8 cellular contexts compared by ENCODE assay signal in genomic region chr4:3074846-3075651, GRCh38. TPM values are rescaled to one million over a fixed set of nuclear protein-coding genes. Genes with fewer than 3 reads are reported as not detected.
DNase-seq lines count a peak whose midpoint lies in the region; ATAC-seq and TF ChIP-seq lines count a peak whose summit lies in the region.

No MANE protein-coding gene starts in this region.

- H3K27me3 ChIP-seq in HUES48 (ENCODE audit: control insufficient read depth, insufficient read depth, low read length): no peaks in the 10 kb centered on the region
- H3K27me3 ChIP-seq in Panc1 (ENCODE audit: control insufficient read depth, insufficient read depth, low read length): no peaks in the 10 kb centered on the region
- H3K27me3 ChIP-seq in neuron (ENCODE audit: insufficient read depth, low read length): no peaks in the 10 kb centered on the region
- H3K27me3 ChIP-seq in tibial nerve: no peaks in the 10 kb centered on the region

- in situ Hi-C loops in Panc1 (cut with HindIII; ENCODE audit: low pct_unique_long_range_greater_than_20kb, low sequenced_read_pairs): no loop called here

- TF ChIP-seq POLR2A in GM18505 (IDR thresholded peaks at IDR 0.05; ENCODE audit: borderline replicate concordance, extremely low read depth, insufficient read depth, insufficient read length) (peak; percentile 81), tibial nerve (IDR thresholded peaks at IDR 0.05) (peak; percentile 8 to 47)

- H3K36me3 ChIP-seq in HUES48 (ENCODE audit: control insufficient read depth, insufficient read depth, low read length) (no peaks in the 10 kb centered on the region), Panc1 (ENCODE audit: control insufficient read depth, insufficient read depth, low read length) (no peaks in the 10 kb centered on the region), neuron (ENCODE audit: insufficient read depth, low read length) (no peaks in the 10 kb centered on the region), tibial nerve (peaks cover 0 to 3% (median 0%) of the 10 kb centered on the region in 3 donors)

- no peak for TF ChIP-seq CTCF in Panc1 (IDR thresholded peaks at IDR 0.05)
- TF ChIP-seq CTCF in fibroblast of the aortic adventitia (IDR thresholded peaks at IDR 0.05; ENCODE audit: insufficient read depth, low read length): no peak
- TF ChIP-seq CTCF in tibial nerve (IDR thresholded peaks at IDR 0.05): no peak

- ATAC-seq in GM18505 (IDR thresholded peaks at IDR 0.05; ENCODE audit: unreplicated experiment) (no peak), Panc1 (peak; percentile 52)

- no peak for DNase-seq in Panc1 (ENCODE audit: low read depth, low spot score)
- peak; percentile 16 for DNase-seq in activated T-helper 9 cell treated with anti-CD3 and anti-CD28 coated beads, Interleukin-2, amount 50 U/mL, for 16 hours (ENCODE audit: low read depth)
- DNase-seq in fibroblast of the aortic adventitia (ENCODE audit: low read depth): no peak
- no peak for DNase-seq in tibial nerve (ENCODE audit: low spot score in 2 of 2)
- DNase-seq in cerebellar nuclear complex (lab: John Stamatoyannopoulos, UW): no peak

- POLR2A ChIA-PET in Panc1 (lab: Charles Lee): interaction anchor here (0.6 kb wide), 1 partner anchor 214 kb away, joined by 10 read pairs; no protein-coding TSS in a partner anchor

- peak in 1 of 2 donors; percentile 68 for TF ChIP-seq EP300 in tibial nerve (IDR thresholded peaks at IDR 0.05)

- peaks cover 11% of the 10 kb centered on the region; the same call in 1 of the 2 replicates for H3K4me1 ChIP-seq in HUES48 (ENCODE audit: control insufficient read depth, insufficient read depth, low read length)
- H3K4me1 ChIP-seq in Panc1 (ENCODE audit: control insufficient read depth, insufficient read depth, low read length): peaks cover 11% of the 10 kb centered on the region; the same call in 1 of the 2 replicates
- H3K4me1 ChIP-seq in neuron (ENCODE audit: insufficient read depth, low read length): peaks cover 23% of the 10 kb centered on the region
- H3K4me1 ChIP-seq in tibial nerve: peaks cover 0 to 45% (median 19%) of the 10 kb centered on the region in 4 donors

- BruUV-seq in Panc1 (replicated peaks; lab: Mats Ljungman, UMichigan): no TSS peak

- intact Hi-C loops in Panc1 (cut with micrococcal nuclease; ENCODE audit: unreplicated experiment): no loop called here

- peak overlapping the region; percentile 96 for H3K27ac ChIP-seq in HUES48 (ENCODE audit: low read depth, low read length)
- H3K27ac ChIP-seq in Panc1 (ENCODE audit: low read length): peak overlapping the region; percentile 74
- peak overlapping the region; percentile 86 to 93 (median 90) for H3K27ac ChIP-seq in tibial nerve

- H3K4me3 ChIP-seq in HUES48 (ENCODE audit: low read depth, low read length) (peak overlapping the region; percentile 92), Panc1 (ENCODE audit: low read depth in 2 of 2, low read length in 2 of 2) (peak overlapping the region; percentile 84 to 85), fibroblast of the aortic adventitia (ENCODE audit: low read depth, low read length) (peak overlapping the region; percentile 89), neuron (ENCODE audit: low read length) (peak overlapping the region; percentile 98), tibial nerve (peak overlapping the region; percentile 66 to 94 (median 90))

- H2AFZ ChIP-seq in neuron (ENCODE audit: low read depth, low read length): no peak overlapping the region

- H3K9me3 ChIP-seq in HUES48 (ENCODE audit: control insufficient read depth, insufficient read depth, low read length) (no peaks in the 10 kb centered on the region), Panc1 (ENCODE audit: control insufficient read depth, insufficient read depth, low read depth, low read length) (no peaks in the 10 kb centered on the region), neuron (ENCODE audit: low read length) (no peaks in the 10 kb centered on the region), tibial nerve (no peaks in the 10 kb centered on the region)

- peak overlapping the region; percentile 88 for H3K9ac ChIP-seq in HUES48 (ENCODE audit: low read depth, low read length)

- CTCF ChIA-PET in Panc1 (lab: Charles Lee): no interaction called here

- 0 to 1% methylated on average over 28 to 32 of the region's 60 CpGs for WGBS in tibial nerve, 2 donors

RNA-seq across cellular contexts. Expression of gene HTT, which starts 0.6 kb away (rescaled TPM):
- total RNA-seq in Panc1 (2021; ENCODE audit: unreplicated experiment) (24.7 TPM), fibroblast of the aortic adventitia (ENCODE audit: low replicate concordance) (33.2 and 49.9 TPM in 2 replicates), tibial nerve (10 to 100 TPM; 62.2 to 93.6 (median 81.2) TPM)
- polyA plus RNA-seq in Panc1 (2012; ENCODE audit: insufficient read length): 21.3 TPM

RNA-seq across cellular contexts. Expression of gene HTT-AS, which starts 0.7 kb away (rescaled TPM):
- total RNA-seq in Panc1 (2021; ENCODE audit: unreplicated experiment): not detected
- not detected for polyA plus RNA-seq in Panc1 (2012; ENCODE audit: insufficient read length)
- total RNA-seq in fibroblast of the aortic adventitia (ENCODE audit: low replicate concordance): not detected in 2 replicates
- not detected for total RNA-seq in tibial nerve
